9 cellular contexts compared by ENCODE assay signal in genomic region chr17:4832829-4833177, GRCh38. TPM values are rescaled to one million over a fixed set of nuclear protein-coding genes. Genes with fewer than 3 reads are reported as not detected.
DNase-seq lines count a peak whose midpoint lies in the region; ATAC-seq and TF ChIP-seq lines count a peak whose summit lies in the region.
"Not testable (repeated sequence)": the region's sequence is repeated elsewhere in the genome, so short reads cannot be mapped to it uniquely, and the experiment has no call there.
"Had no signal": no experiment of that assay in that cellular context is flagged by ENCODE, and none has a peak within 500 bp of the region (broad histone marks: within the 10 kb centered on the region; RNA-seq: fewer than 3 reads in every experiment).

No MANE protein-coding gene starts in this region.

- CTCF ChIA-PET in HEK293 (lab: Yijun Ruan, JAX); activated CD4-positive, alpha-beta T cell treated with anti-CD3 and anti-CD28 coated beads, Interleukin-2, amount 10 ng/mL, durations not matched to agents 7 days and 5 days (lab: Charles Lee): not testable (repeated sequence)

- TF ChIP-seq CTCF in HEK293 (tag by site-specific recombination; IDR thresholded peaks at IDR 0.05); neutrophil (IDR thresholded peaks at IDR 0.05); type B pancreatic cell (conservative IDR thresholded peaks at IDR 0.05): not testable (repeated sequence)

- H3K4me3 Mint-ChIP-seq in activated CD4-positive, alpha-beta T cell treated with anti-CD3 and anti-CD28 coated beads, Interleukin-2, amount 10 ng/mL, durations not matched to agents 7 days and 5 days = peak overlapping the region; percentile 86
- H3K4me3 Mint-ChIP-seq in type B pancreatic cell = peak overlapping the region; percentile 96

- not testable (repeated sequence) for H3K9me3 ChIP-seq in HEK293 (ENCODE audit: control insufficient read depth, insufficient read depth, low read depth, low read length); HUES64 (ENCODE audit: insufficient read depth, low read depth, low read length); iPS-15b (ENCODE audit: control insufficient read depth, insufficient read depth, low read length); neutrophil

- H3K9ac ChIP-seq in HUES64 (ENCODE audit: low read depth, low read length) (peak overlapping the region; percentile 71), iPS-15b (ENCODE audit: low read depth, low read length) (peak overlapping the region; percentile 47)

- peaks cover 12% of the 10 kb centered on the region for H3K36me3 Mint-ChIP-seq in activated CD4-positive, alpha-beta T cell treated with anti-CD3 and anti-CD28 coated beads, Interleukin-2, amount 10 ng/mL, durations not matched to agents 7 days and 5 days (ENCODE audit: low read depth)
- not testable (repeated sequence) for H3K36me3 Mint-ChIP-seq in type B pancreatic cell

- H3K4me1 ChIP-seq in HEK293 (ENCODE audit: control insufficient read depth, insufficient read depth, low read length) = peaks cover 11% of the 10 kb centered on the region
- H3K4me1 ChIP-seq in HUES64 (ENCODE audit: insufficient read depth, low read length) = peaks cover 12% of the 10 kb centered on the region
- H3K4me1 ChIP-seq in iPS-15b (ENCODE audit: control insufficient read depth, insufficient read depth, low read length) = not testable (repeated sequence)
- H3K4me1 ChIP-seq in neutrophil (ENCODE audit: control insufficient read depth in 1 of 2, insufficient read depth in 1 of 2, low read depth in 1 of 2, low read length in 1 of 2) = peaks cover 30 to 41% of the 10 kb centered on the region in 2 experiments

- POLR2A ChIA-PET in HEK293 (lab: Yijun Ruan, JAX) = interaction anchor here (1.0 to 2.4 kb wide), 2 partner anchors 26 to 43 kb away, joined by 3 to 9 read pairs; partner anchors contain the start of gene PLD2
- POLR2A ChIA-PET in activated CD4-positive, alpha-beta T cell treated with anti-CD3 and anti-CD28 coated beads, Interleukin-2, amount 10 ng/mL, durations not matched to agents 7 days and 5 days (lab: Charles Lee) = not testable (repeated sequence)

- H3K27me3 ChIP-seq in HUES64 (ENCODE audit: insufficient read depth, low read length); iPS-15b (ENCODE audit: control insufficient read depth, insufficient read depth, low read length); neutrophil: not testable (repeated sequence)

- H3K27me3 Mint-ChIP-seq in activated CD4-positive, alpha-beta T cell treated with anti-CD3 and anti-CD28 coated beads, Interleukin-2, amount 10 ng/mL, durations not matched to agents 7 days and 5 days; type B pancreatic cell: not testable (repeated sequence)

- H3K4me3 ChIP-seq in HEK293 (ENCODE audit: low read depth, low read length) = peak overlapping the region; percentile 90
- H3K4me3 ChIP-seq in HUES64 (ENCODE audit: low read length) = peak overlapping the region; percentile 78
- peak overlapping the region; percentile 90 for H3K4me3 ChIP-seq in iPS-15b (ENCODE audit: low read depth, low read length)
- peak overlapping the region; percentile 81 to 93 for H3K4me3 ChIP-seq in neutrophil (ENCODE audit: low read depth in 1 of 2, low read length in 1 of 2)

- WGBS in HUES64 = under 1% methylated on average over 11 of the region's 17 CpGs

- H3K9me3 Mint-ChIP-seq in activated CD4-positive, alpha-beta T cell treated with anti-CD3 and anti-CD28 coated beads, Interleukin-2, amount 10 ng/mL, durations not matched to agents 7 days and 5 days; type B pancreatic cell: not testable (repeated sequence)

- peak; percentile 21 for ATAC-seq in GM18498 (IDR thresholded peaks at IDR 0.05; ENCODE audit: unreplicated experiment)

- H3K4me1 Mint-ChIP-seq in activated CD4-positive, alpha-beta T cell treated with anti-CD3 and anti-CD28 coated beads, Interleukin-2, amount 10 ng/mL, durations not matched to agents 7 days and 5 days = peaks cover 38% of the 10 kb centered on the region
- H3K4me1 Mint-ChIP-seq in type B pancreatic cell (ENCODE audit: unreplicated experiment) = peaks cover 28% of the 10 kb centered on the region

- not testable (repeated sequence) for H3K36me3 ChIP-seq in HEK293 (ENCODE audit: control insufficient read depth in 2 of 2, insufficient read depth in 1 of 2, low read length in 2 of 2); HUES64 (ENCODE audit: insufficient read depth, low read length); iPS-15b (ENCODE audit: control insufficient read depth, insufficient read depth, low read length); neutrophil

- DNase-seq in activated CD4-positive, alpha-beta T cell treated with anti-CD3 and anti-CD28 coated beads, Interleukin-2, amount 10 ng/mL, durations not matched to agents 7 days and 5 days; type B pancreatic cell (ENCODE audit: extremely low spot score, unreplicated experiment): not testable (repeated sequence)

- H3K27ac ChIP-seq in HEK293 (ENCODE audit: extremely low read depth, low read depth, low read length) (peak overlapping the region; percentile 81), HUES64 (ENCODE audit: low read depth, low read length) (peak overlapping the region; percentile 65; the same call in 1 of the 2 replicates), cingulate gyrus (ENCODE audit: low read depth, low read length) (peak overlapping the region; percentile 84), neutrophil (peak overlapping the region; percentile 87)

- peak overlapping the region; percentile 91 for H3K27ac Mint-ChIP-seq in activated CD4-positive, alpha-beta T cell treated with anti-CD3 and anti-CD28 coated beads, Interleukin-2, amount 10 ng/mL, durations not matched to agents 7 days and 5 days
- peak overlapping the region; percentile 98 for H3K27ac Mint-ChIP-seq in type B pancreatic cell

TF ChIP-seq in HEK293, 187 proteins besides CTCF, POLR2A, EP300 and RAD21 (continues in another document):
- TF ChIP-seq ZNF366 (tag by site-specific recombination; conservative IDR thresholded peaks at IDR 0.05) (peak; percentile 92), PRDM1 (tag by site-specific recombination; IDR thresholded peaks at IDR 0.05) (peak; percentile 96), KLF16 (tag by site-specific recombination; IDR thresholded peaks at IDR 0.05) (peak; percentile 91), ZNF398 (tag by site-specific recombination; IDR thresholded peaks at IDR 0.05) (peak; percentile 19; the same call in 1 of the 2 replicates), KLF8 (tag by site-specific recombination; IDR thresholded peaks at IDR 0.05) (peak; percentile 20; the same call in 1 of the 2 replicates), EGR2 (tag by site-specific recombination; IDR thresholded peaks at IDR 0.05; ENCODE audit: low read depth) (peak; percentile 99)

RNA-seq across cellular contexts. Expression of gene MINK1, which starts 0.3 kb away (rescaled TPM):
- 23.9 TPM for polyA plus RNA-seq in HUES64 (2013, experiment 1 of 2)
- polyA plus RNA-seq in HUES64 (2013, experiment 2 of 2) = 29.2 TPM
- total RNA-seq in activated CD4-positive, alpha-beta T cell treated with anti-CD3 and anti-CD28 coated beads, Interleukin-2, amount 10 ng/mL, durations not matched to agents 7 days and 5 days = 100 to 1,000 TPM; 112 to 133 TPM
- total RNA-seq in type B pancreatic cell (ENCODE audit: low replicate concordance) = 111 and 204 TPM in 2 replicates

RNA-seq across cellular contexts. Expression of gene PLD2, which starts 25.9 kb away (rescaled TPM):
- 26.2 TPM for polyA plus RNA-seq in HUES64 (2013, experiment 1 of 2)
- polyA plus RNA-seq in HUES64 (2013, experiment 2 of 2) = 24.0 TPM
- 10 to 100 TPM; 16.6 to 17.3 TPM for total RNA-seq in activated CD4-positive, alpha-beta T cell treated with anti-CD3 and anti-CD28 coated beads, Interleukin-2, amount 10 ng/mL, durations not matched to agents 7 days and 5 days
- total RNA-seq in type B pancreatic cell (ENCODE audit: low replicate concordance) = 58.7 and 69.3 TPM in 2 replicates

RNA-seq across cellular contexts. Expression of gene PSMB6, which starts 36.8 kb away (rescaled TPM):
- 251 TPM for polyA plus RNA-seq in HUES64 (2013, experiment 1 of 2)
- 255 TPM for polyA plus RNA-seq in HUES64 (2013, experiment 2 of 2)
- total RNA-seq in activated CD4-positive, alpha-beta T cell treated with anti-CD3 and anti-CD28 coated beads, Interleukin-2, amount 10 ng/mL, durations not matched to agents 7 days and 5 days = 100 to 1,000 TPM in 1 of 2 experiments, 10 to 100 TPM in 1; 95.3 to 115 TPM
- 117 and 124 TPM in 2 replicates for total RNA-seq in type B pancreatic cell (ENCODE audit: low replicate concordance)

RNA-seq across cellular contexts. Expression of gene GLTPD2, which starts 44.0 kb away (rescaled TPM):
- not detected for polyA plus RNA-seq in HUES64 (2013, experiment 1 of 2)
- not detected for polyA plus RNA-seq in HUES64 (2013, experiment 2 of 2)
- total RNA-seq in activated CD4-positive, alpha-beta T cell treated with anti-CD3 and anti-CD28 coated beads, Interleukin-2, amount 10 ng/mL, durations not matched to agents 7 days and 5 days = not detected
- 4.7 and 9.8 TPM in 2 replicates for total RNA-seq in type B pancreatic cell (ENCODE audit: low replicate concordance)
- total RNA-seq: Right ventricle myocardium superior had no signal
